Comparison of ENCODE assay signal across 8 cellular contexts in the genomic region with DNA sequence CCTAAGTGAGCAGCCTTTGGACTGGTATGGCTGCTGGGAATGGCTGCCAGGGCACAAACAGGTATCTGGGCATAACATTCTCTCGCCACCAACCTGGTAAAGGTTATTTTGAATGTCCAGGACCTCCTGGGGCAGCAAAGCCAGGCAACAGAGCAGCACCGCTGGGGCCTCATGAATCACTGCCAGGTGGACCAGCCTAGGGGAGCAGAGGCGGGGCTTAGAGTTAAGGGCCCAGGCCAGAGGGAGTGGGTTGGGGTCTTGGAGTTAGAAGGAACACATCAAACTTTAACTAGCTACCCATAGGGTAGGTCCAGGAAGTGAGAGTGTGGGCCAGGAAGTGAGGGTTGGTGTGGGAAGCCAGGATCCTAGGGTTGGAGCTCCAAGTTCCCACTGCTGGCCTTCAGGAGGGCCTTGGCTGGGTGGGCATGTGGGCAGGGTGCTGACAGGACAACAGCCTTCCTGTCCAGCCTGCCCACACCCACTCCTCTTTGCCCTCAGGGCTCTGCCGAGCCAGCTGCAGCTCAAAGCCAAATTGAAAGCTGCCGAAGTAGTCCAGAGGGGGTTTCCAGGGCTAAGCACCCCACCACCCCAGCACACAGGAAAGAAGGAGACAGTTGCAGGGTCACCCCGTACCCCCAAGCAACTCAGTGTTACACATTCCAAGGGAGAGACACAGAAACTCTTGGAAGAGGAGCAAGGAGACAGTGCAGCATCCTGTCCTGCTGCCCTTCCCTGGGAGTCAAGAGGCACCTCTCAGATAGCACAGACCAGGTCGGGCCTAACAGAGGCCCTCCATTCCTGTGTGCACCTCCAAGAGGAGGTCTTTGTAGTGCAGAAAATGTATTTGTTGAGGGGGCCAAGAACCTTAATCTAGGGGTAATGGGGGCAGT. TPM values are rescaled to one million over a fixed set of nuclear protein-coding genes. Genes with fewer than 3 reads are reported as not detected.
DNase-seq lines count a peak whose midpoint lies in the region; ATAC-seq, FAIRE-seq and TF ChIP-seq lines count a peak whose summit lies in the region.

No MANE protein-coding gene starts in this region.

- H3K36me3 ChIP-seq in skeletal muscle tissue (ENCODE audit: control insufficient read depth in 3 of 3, insufficient read depth in 3 of 3, low read length in 3 of 3) = peaks cover 6 to 8% (median 6%) of the 10 kb centered on the region in 3 donors

- H3K27me3 ChIP-seq in skeletal muscle tissue (ENCODE audit: control insufficient read depth in 3 of 3, insufficient read depth in 3 of 3, low read length in 3 of 3) = no peaks in the 10 kb centered on the region
- H3K27me3 ChIP-seq in right cardiac atrium (ENCODE audit: control insufficient read depth, insufficient read depth) = no peaks in the 10 kb centered on the region

- DNase-seq in GM12891 (ENCODE audit: insufficient read length, low spot score) (no peak), RWPE1 (ENCODE audit: low spot score) (no peak), fibroblast of villous mesenchyme (ENCODE audit: low read depth) (no peak), NCI-H524 (lab: John Stamatoyannopoulos, UW) (no peak), right cardiac atrium (no peak)

- peaks cover 31 to 36% (median 34%) of the 10 kb centered on the region in 3 donors for H3K4me1 ChIP-seq in skeletal muscle tissue (ENCODE audit: control insufficient read depth in 3 of 3, insufficient read depth in 3 of 3, low read length in 3 of 3)
- H3K4me1 ChIP-seq in right cardiac atrium (ENCODE audit: control insufficient read depth, insufficient read depth, low read length) = peaks cover 17% of the 10 kb centered on the region

- ATAC-seq in HG03139 (IDR thresholded peaks at IDR 0.05; ENCODE audit: unreplicated experiment) (no peak), GM18861 (IDR thresholded peaks at IDR 0.05; ENCODE audit: unreplicated experiment) (no peak), right cardiac atrium (no peak)

- 63% methylated on average over 7 of the region's 7 CpGs for WGBS in right cardiac atrium

- peak; percentile 33; the same call in 1 of the 2 replicates for TF ChIP-seq POLR2A in GM12891 (IDR thresholded peaks at IDR 0.05; ENCODE audit: low read depth, low read length)

- peak; percentile 5 for FAIRE-seq in GM12891 (lab: Jason Lieb, UNC)

- peak overlapping the region; percentile 25 to 50 (median 40) for H3K9ac ChIP-seq in skeletal muscle tissue (ENCODE audit: low read depth in 1 of 3, low read length in 3 of 3)

- H3K27ac ChIP-seq in RWPE1 (peak overlapping the region; percentile 4; the same call in 1 of the 2 replicates), skeletal muscle tissue (ENCODE audit: low read depth, low read length) (no peak overlapping the region), right cardiac atrium (ENCODE audit: low read length) (no peak overlapping the region)

- TF ChIP-seq CTCF in RWPE1 (conservative IDR thresholded peaks at IDR 0.05; ENCODE audit: low read depth) (no peak), fibroblast of villous mesenchyme (IDR thresholded peaks at IDR 0.05; ENCODE audit: insufficient read depth, low read depth, low read length) (no peak)

- H3K9me3 ChIP-seq in skeletal muscle tissue (ENCODE audit: control insufficient read depth in 3 of 3, low read length in 3 of 3) (no peaks in the 10 kb centered on the region), right cardiac atrium (ENCODE audit: control insufficient read depth, low read length) (no peaks in the 10 kb centered on the region)

- POLR2A ChIA-PET in RWPE1 (lab: Yijun Ruan, JAX; ENCODE audit: low non-redundant PET) = interaction anchor here (1.1 kb wide), 1 partner anchor 16 kb away, joined by 4 read pairs; the partner anchor contains the start of gene HSP90AB1

- peak overlapping the region; percentile 79 for H3K4me3 ChIP-seq in fibroblast of villous mesenchyme (ENCODE audit: low read depth, low read length)
- peak overlapping the region in 2 of 3 donors; percentile 35 to 54 for H3K4me3 ChIP-seq in skeletal muscle tissue (ENCODE audit: low read length in 3 of 3)
- H3K4me3 ChIP-seq in right cardiac atrium (ENCODE audit: low read length) = no peak overlapping the region

- intact Hi-C loops in right cardiac atrium (cut with DNase I) = no loop called here

- CTCF ChIA-PET in RWPE1 (lab: Yijun Ruan, JAX) = interaction anchor here (0.6 to 1.8 kb wide), 3 partner anchors 13 to 73 kb away, joined by 3 read pairs; no protein-coding TSS in a partner anchor

TF ChIP-seq in GM12891, 5 proteins besides CTCF, POLR2A, EP300 and RAD21:
- TF ChIP-seq SPI1 (IDR thresholded peaks at IDR 0.05; ENCODE audit: low read depth, low read length) (peak; percentile 32; the same call in 1 of the 2 replicates), PAX5 (IDR thresholded peaks at IDR 0.05; ENCODE audit: insufficient read depth, low read length, severe bottlenecking) (no peak), POLR2AphosphoS5 (IDR thresholded peaks at IDR 0.05; ENCODE audit: low read depth, low read length) (no peak; the same call in 1 of the 2 replicates), POU2F2 (IDR thresholded peaks at IDR 0.05; ENCODE audit: low read depth, low read length) (0 out of 2 replicates have a peak, but pooled peaks have one; percentile 27), TAF1 (IDR thresholded peaks at IDR 0.05; ENCODE audit: low read depth, low read length) (peak; percentile 24; the same call in 1 of the 2 replicates)

RNA-seq across cellular contexts. Expression of gene NFKBIE, which starts 2.6 kb away (rescaled TPM):
- polyA plus RNA-seq in GM12891 (2012; ENCODE audit: low read depth, missing spikeins) = 47.8 TPM
- 12.2 and 17.7 TPM in 2 replicates for total RNA-seq in fibroblast of villous mesenchyme
- total RNA-seq in skeletal muscle tissue = 6.3 TPM
- total RNA-seq in right cardiac atrium = 1 to 10 TPM; 3.7 to 5.5 (median 4.3) TPM
- 2.6 TPM for polyA plus RNA-seq in right cardiac atrium

RNA-seq across cellular contexts. Expression of gene SLC35B2, which starts 5.4 kb away (rescaled TPM):
- 30.1 TPM for polyA plus RNA-seq in GM12891 (2012; ENCODE audit: low read depth, missing spikeins)
- 84.7 and 92.8 TPM in 2 replicates for total RNA-seq in fibroblast of villous mesenchyme
- 26.1 TPM for total RNA-seq in skeletal muscle tissue
- 10 to 100 TPM; 21.0 to 25.2 (median 23.0) TPM for total RNA-seq in right cardiac atrium
- polyA plus RNA-seq in right cardiac atrium = 15.8 TPM

RNA-seq across cellular contexts. Expression of gene TMEM151B, which starts 7.5 kb away (rescaled TPM):
- polyA plus RNA-seq in GM12891 (2012; ENCODE audit: low read depth, missing spikeins) = 0.26 TPM
- under 0.01 TPM in 1 of 2 replicates, not detected in the other for total RNA-seq in fibroblast of villous mesenchyme
- not detected for total RNA-seq in skeletal muscle tissue
- total RNA-seq in right cardiac atrium = 1 to 10 TPM in 1 of 4 donors, under 1 TPM in 1, not detected in 2; 0.26 to 1.1 TPM
- 0.88 TPM for polyA plus RNA-seq in right cardiac atrium

RNA-seq across cellular contexts. Expression of gene HSP90AB1, which starts 15.8 kb away (rescaled TPM):
- polyA plus RNA-seq in GM12891 (2012; ENCODE audit: low read depth, missing spikeins) = 869 TPM
- total RNA-seq in fibroblast of villous mesenchyme (573 and 928 TPM in 2 replicates), skeletal muscle tissue (474 TPM), right cardiac atrium (100 to 1,000 TPM; 677 to 993 (median 871) TPM)
- polyA plus RNA-seq in right cardiac atrium = 586 TPM

RNA-seq across cellular contexts. Expression of gene SLC29A1, which starts 39.3 kb away (rescaled TPM):
- polyA plus RNA-seq in GM12891 (2012; ENCODE audit: low read depth, missing spikeins) = 37.6 TPM
- total RNA-seq in fibroblast of villous mesenchyme (7.1 and 9.5 TPM in 2 replicates), skeletal muscle tissue (14.6 TPM), right cardiac atrium (100 to 1,000 TPM; 129 to 177 (median 144) TPM)
- 63.2 TPM for polyA plus RNA-seq in right cardiac atrium
